Comparison of ENCODE assay signal across 8 cellular contexts in genomic region chr19:18419195-18419698, GRCh38. TPM values are rescaled to one million over a fixed set of nuclear protein-coding genes. Genes with fewer than 3 reads are reported as not detected.
A peak's percentile ranks its signal among the peaks of the same experiment; 100 is the strongest.
DNase-seq lines count a peak whose midpoint lies in the region; ATAC-seq lines count a peak whose summit lies in the region.

SSBP4 (plus strand) TSS chr19:18419398; CDS start chr19:18419649, 251 bp downstream.

- no peaks in the 10 kb centered on the region for H3K9me3 Mint-ChIP-seq in activated CD8-positive, alpha-beta T cell treated with anti-CD3 and anti-CD28 coated beads, Interleukin-2, amount 10 ng/mL, durations not matched to agents 7 days and 5 days (ENCODE audit: insufficient read depth)
- no peaks in the 10 kb centered on the region for H3K9me3 Mint-ChIP-seq in effector memory CD8-positive, alpha-beta T cell

- POLR2A ChIA-PET in activated CD8-positive, alpha-beta T cell treated with anti-CD3 and anti-CD28 coated beads, Interleukin-2, amount 10 ng/mL, durations not matched to agents 7 days and 5 days (lab: Charles Lee) = interaction anchor here (0.6 to 5.6 kb wide), 6 partner anchors 12 to 470 kb away, joined by 3 to 61 read pairs (median 4); partner anchors contain the start of genes FKBP8, JUND, LSM4 and UPF1

- peak; percentile 44 for ATAC-seq in HG03280 (IDR thresholded peaks at IDR 0.05; ENCODE audit: unreplicated experiment)
- ATAC-seq in activated CD8-positive, alpha-beta T cell treated with anti-CD3 and anti-CD28 coated beads, Interleukin-2, amount 10 ng/mL, durations not matched to agents 7 days and 5 days = peak; percentile 42
- peak; percentile 55 for ATAC-seq in effector memory CD8-positive, alpha-beta T cell (replicated peaks)

- DNase-seq in DMS 273 (lab: John Stamatoyannopoulos, UW; ENCODE audit: unreplicated experiment) = peak; percentile 95
- no peak for DNase-seq in DMS 273 treated with DMSO at 0.1 percent for 48 hours (lab: John Stamatoyannopoulos, UW)
- DNase-seq in NCI-H82 (lab: John Stamatoyannopoulos, UW) = peak; percentile 91
- peak; percentile 76 for DNase-seq in activated CD8-positive, alpha-beta T cell treated with anti-CD3 and anti-CD28 coated beads, Interleukin-2, amount 10 ng/mL, durations not matched to agents 7 days and 5 days
- DNase-seq in effector memory CD8-positive, alpha-beta T cell = peak; percentile 71 to 76 (median 75)
- peak; percentile 88 to 93 for DNase-seq in lung microvascular endothelial cell (ENCODE audit: low read depth in 2 of 2)
- DNase-seq in stimulated activated CD8-positive, alpha-beta memory T cell treated with anti-CD3 and anti-CD28 coated beads, Interleukin-15, amount 100 ng/mL, for 24 hours (ENCODE audit: low read depth) = peak; percentile 53

- H3K27ac Mint-ChIP-seq in activated CD8-positive, alpha-beta T cell treated with anti-CD3 and anti-CD28 coated beads, Interleukin-2, amount 10 ng/mL, durations not matched to agents 7 days and 5 days = peak within 1 kb of the TSS; percentile 94
- peak within 1 kb of the TSS; percentile 96 to 97 for H3K27ac Mint-ChIP-seq in effector memory CD8-positive, alpha-beta T cell

- peaks cover 83% of the 10 kb centered on the region for H3K4me1 Mint-ChIP-seq in activated CD8-positive, alpha-beta T cell treated with anti-CD3 and anti-CD28 coated beads, Interleukin-2, amount 10 ng/mL, durations not matched to agents 7 days and 5 days (ENCODE audit: low read depth)
- H3K4me1 Mint-ChIP-seq in effector memory CD8-positive, alpha-beta T cell (ENCODE audit: low read depth in 2 of 2) = peaks cover 73 to 86% of the 10 kb centered on the region in 2 donors

- H3K36me3 Mint-ChIP-seq in activated CD8-positive, alpha-beta T cell treated with anti-CD3 and anti-CD28 coated beads, Interleukin-2, amount 10 ng/mL, durations not matched to agents 7 days and 5 days (ENCODE audit: low read depth) = peaks cover 28% of the 10 kb centered on the region
- peaks cover 51% of the 10 kb centered on the region for H3K36me3 Mint-ChIP-seq in effector memory CD8-positive, alpha-beta T cell (ENCODE audit: insufficient read depth)

- CTCF ChIA-PET in activated CD8-positive, alpha-beta T cell treated with anti-CD3 and anti-CD28 coated beads, Interleukin-2, amount 10 ng/mL, durations not matched to agents 7 days and 5 days (lab: Charles Lee) = interaction anchor here (0.9 to 2.6 kb wide), 8 partner anchors 10 to 428 kb away, joined by 3 to 18 read pairs (median 6); no protein-coding TSS in a partner anchor

- peak within 1 kb of the TSS; percentile 93 for H3K4me3 Mint-ChIP-seq in activated CD8-positive, alpha-beta T cell treated with anti-CD3 and anti-CD28 coated beads, Interleukin-2, amount 10 ng/mL, durations not matched to agents 7 days and 5 days
- peak within 1 kb of the TSS; percentile 88 to 93 for H3K4me3 Mint-ChIP-seq in effector memory CD8-positive, alpha-beta T cell

- H3K27me3 Mint-ChIP-seq in activated CD8-positive, alpha-beta T cell treated with anti-CD3 and anti-CD28 coated beads, Interleukin-2, amount 10 ng/mL, durations not matched to agents 7 days and 5 days (ENCODE audit: low read depth) = no peaks in the 10 kb centered on the region
- no peaks in the 10 kb centered on the region for H3K27me3 Mint-ChIP-seq in effector memory CD8-positive, alpha-beta T cell

RNA-seq across cellular contexts. Expression of gene SSBP4, which starts in this region (rescaled TPM):
- 100 to 1,000 TPM; 198 to 204 TPM for total RNA-seq in activated CD8-positive, alpha-beta T cell treated with anti-CD3 and anti-CD28 coated beads, Interleukin-2, amount 10 ng/mL, durations not matched to agents 7 days and 5 days
- total RNA-seq in lung microvascular endothelial cell = 44.0 and 45.8 TPM in 2 replicates
